ENCODE assay signal across 20 cellular contexts in genomic region chr18:26312196-26312595, GRCh38.
DNase-seq lines count a peak whose midpoint lies in the region; ATAC-seq, FAIRE-seq and TF ChIP-seq lines count a peak whose summit lies in the region.
"Had no signal": no experiment of that assay in that cellular context is flagged by ENCODE, and none has a peak within 500 bp of the region (broad histone marks: within the 10 kb centered on the region; RNA-seq: fewer than 3 reads in every experiment).

No MANE protein-coding gene starts in this region.

- no peak overlapping the region for H3K4me3 Mint-ChIP-seq in memory B cell
- H3K4me3 Mint-ChIP-seq: T-helper 1 cell treated with Interleukin-12 subunit alpha and Interleukin-12 subunit beta and Interleukin-4 antibody, amounts not matched to agents 30 μg/mL and 1 μg/mL, for 36 hours had no signal

- H3K4me1 ChIP-seq in K562 (replicated peaks in 1 of 2; ENCODE audit: control insufficient read depth in 2 of 2, insufficient read depth in 2 of 2, low read length in 2 of 2) = no peaks in the 10 kb centered on the region

- H3K9me3 ChIP-seq in K562 (replicated peaks; ENCODE audit: control insufficient read depth, insufficient read depth, low read depth, low read length) = no peaks in the 10 kb centered on the region

- intact Hi-C loops in K562 (cut with micrococcal nuclease) = no loop called here

- H3K36me3 Mint-ChIP-seq in memory B cell = peaks cover 13% of the 10 kb centered on the region

- H3K9ac ChIP-seq in K562 (ENCODE audit: insufficient read depth in 1 of 2, low read depth in 2 of 2, low read length in 2 of 2) = no peak overlapping the region

- H3K4me1 Mint-ChIP-seq in memory B cell = peaks cover 2% of the 10 kb centered on the region

- H2AFZ ChIP-seq in K562 (ENCODE audit: low read depth, low read length) = no peak overlapping the region

- no peak for TF ChIP-seq POLR2A in K562 (conservative IDR thresholded peaks at IDR 0.05)

- H3K4me3 ChIP-seq in H7 (ENCODE audit: insufficient read depth, low read depth, low read length) = no peak overlapping the region
- H3K4me3 ChIP-seq in K562 = no peak overlapping the region

- no TSS peak for BruUV-seq in K562 (replicated peaks; lab: Mats Ljungman, UMichigan)

- H3K79me2 ChIP-seq in K562 (ENCODE audit: control insufficient read depth, insufficient read depth, low read length) = no peaks in the 10 kb centered on the region

- WGBS in K562 (ENCODE audit: insufficient coverage, low coverage, missing lambda C conversion rate) = 59% methylated on average over 1 of the region's 1 CpG

- peak overlapping the region; percentile 53 for H3K27ac Mint-ChIP-seq in memory B cell
- H3K27ac Mint-ChIP-seq: T-helper 1 cell treated with Interleukin-12 subunit alpha and Interleukin-12 subunit beta and Interleukin-4 antibody, amounts not matched to agents 30 μg/mL and 1 μg/mL, for 36 hours had no signal

- no peak for TF ChIP-seq CTCF in K562 (IDR thresholded peaks at IDR 0.05 in 2 of 3, conservative IDR thresholded peaks at IDR 0.05 in 1 of 3; ENCODE audit: insufficient read depth in 2 of 3, low read depth in 1 of 3, low read length in 3 of 3)

- in situ Hi-C loops in K562 (cut with MboI) = no loop called here

- no peaks in the 10 kb centered on the region for H4K20me1 ChIP-seq in K562 (replicated peaks; ENCODE audit: control insufficient read depth, insufficient read depth, low read length)

- H3K27me3 Mint-ChIP-seq in memory B cell = no peaks in the 10 kb centered on the region

- no peaks in the 10 kb centered on the region for H3K9me3 Mint-ChIP-seq in memory B cell
- H3K9me3 Mint-ChIP-seq: T-helper 1 cell treated with Interleukin-12 subunit alpha and Interleukin-12 subunit beta and Interleukin-4 antibody, amounts not matched to agents 30 μg/mL and 1 μg/mL, for 36 hours had no signal

- no peak overlapping the region for H3K27ac ChIP-seq in K562 (ENCODE audit: extremely low read depth, low read depth, low read length)

- H3K27me3 ChIP-seq in H7 (ENCODE audit: control insufficient read depth, insufficient read depth, low read length) = no peaks in the 10 kb centered on the region
- no peaks in the 10 kb centered on the region for H3K27me3 ChIP-seq in K562 (ENCODE audit: control insufficient read depth in 2 of 2, insufficient read depth in 2 of 2, low read length in 2 of 2)

- TF ChIP-seq RAD21 in K562 (CRISPR knock-in tag; conservative IDR thresholded peaks at IDR 0.05 in 1 of 2, IDR thresholded peaks at IDR 0.05 in 1 of 2) = no peak

- FAIRE-seq in K562 (lab: Jason Lieb, UNC) = no peak

- no peak; the same call in 1 of the 3 replicates for ATAC-seq in K562
- no peak for ATAC-seq in memory B cell (ENCODE audit: low read depth)

- DNase-seq in COR-L47 (lab: John Stamatoyannopoulos, UW) (peak; percentile 46), H7 (peak; percentile 6), K562 (ENCODE audit: extremely low read depth in 1 of 4, low spot score in 3 of 4) (no peak), memory B cell (ENCODE audit: low spot score in 2 of 2) (no peak), NCI-H128 (lab: John Stamatoyannopoulos, UW; ENCODE audit: unreplicated experiment) (no peak), NCI-H510A (lab: John Stamatoyannopoulos, UW) (no peak), NCI-H82 (lab: John Stamatoyannopoulos, UW) (no peak)
- no peak for DNase-seq in stimulated activated CD4-positive, alpha-beta T cell treated with anti-CD3 and anti-CD28 coated beads, Interleukin-2, amount 100 ng/mL, for 24 hours
- DNase-seq: C1 segment of cervical spinal cord, DMS 273 treated with DMSO at 0.1 percent for 48 hours, GDM1, HCEC 1CT, KBM-7, NCI-H1436, NCI-H1930, NCI-H2171 treated with DMSO at 0.1 percent for 48 hours, NCI-H446, NCI-H774, SHP77 had no signal

- H3K36me3 ChIP-seq in H7 (replicated peaks; ENCODE audit: control insufficient read depth, insufficient read depth, low read length) = 0 out of 2 replicates have a peak, but pooled peaks cover 2% of the 10 kb centered on the region
- peaks cover 3% of the 10 kb centered on the region; the same call in 1 of the 3 replicates for H3K36me3 ChIP-seq in K562 (ENCODE audit: control insufficient read depth, insufficient read depth, low read length)

- CTCF ChIA-PET in K562 (lab: Yijun Ruan, JAX; ENCODE audit: low intra/inter-chr PET ratio) = no interaction called here

- H3K9me1 ChIP-seq in K562 (ENCODE audit: control insufficient read depth, insufficient read depth, low read length) = no peaks in the 10 kb centered on the region

- no peak for TF ChIP-seq EP300 in K562 (IDR thresholded peaks at IDR 0.05; ENCODE audit: low read length)

- H3K4me2 ChIP-seq in K562 (ENCODE audit: insufficient read depth, low read length) = no peak overlapping the region

- POLR2A ChIA-PET in K562 (lab: Yijun Ruan, JAX) = interaction anchor here (1.4 kb wide), 1 partner anchor 10 kb away, joined by 3 read pairs; no protein-coding TSS in a partner anchor

TF ChIP-seq in K562, 482 proteins besides CTCF, POLR2A, EP300 and RAD21:
- TF ChIP-seq RFX1 (IDR thresholded peaks at IDR 0.05) (peak; percentile 87), NRF1 (conservative IDR thresholded peaks at IDR 0.05 in 1 of 2, IDR thresholded peaks at IDR 0.05 in 1 of 2) (no peak)

Comparison
In these comparisons a context has a peak if more than half of its experiments do, and no peak if none do; other contexts are left out.
1. DNase-seq: peak in COR-L47 (single experiment) and H7 (single experiment); none in K562 (0 of 4), memory B cell (0 of 2), NCI-H128 (single experiment), NCI-H510A (single experiment), NCI-H82 (single experiment) and stimulated activated CD4-positive, alpha-beta T cell treated with anti-CD3 and anti-CD28 coated beads, Interleukin-2, amount 100 ng/mL, for 24 hours (0 of 2).